Comparison of ENCODE assay signal across 19 cellular contexts in genomic region chr2:143701785-143702184, GRCh38.
DNase-seq lines count a peak whose midpoint lies in the region; ATAC-seq, FAIRE-seq and TF ChIP-seq lines count a peak whose summit lies in the region.
"Had no signal": no experiment of that assay in that cellular context is flagged by ENCODE, and none has a peak within 500 bp of the region (broad histone marks: within the 10 kb centered on the region; RNA-seq: fewer than 3 reads in every experiment).

No MANE protein-coding gene starts in this region.

- H2BK20ac ChIP-seq in H1 (ENCODE audit: low read length), result 0 out of 2 replicates have a peak overlapping the region, but pooled peaks have one; percentile 19

- no peak for ATAC-seq in activated CD8-positive, alpha-beta T cell treated with anti-CD3 and anti-CD28 coated beads for 36 hours
- no peak for ATAC-seq in activated CD8-positive, alpha-beta T cell treated with anti-CD3 and anti-CD28 coated beads, Interleukin-2, amount 10 ng/mL, durations not matched to agents 7 days and 5 days
- ATAC-seq: HepG2 had no signal

- no peaks in the 10 kb centered on the region for H3K27me3 Mint-ChIP-seq in activated CD8-positive, alpha-beta T cell treated with anti-CD3 and anti-CD28 coated beads for 36 hours
- no peaks in the 10 kb centered on the region for H3K27me3 Mint-ChIP-seq in activated CD8-positive, alpha-beta T cell treated with anti-CD3 and anti-CD28 coated beads, Interleukin-2, amount 10 ng/mL, durations not matched to agents 7 days and 5 days (ENCODE audit: low read depth)
- no peaks in the 10 kb centered on the region for H3K27me3 Mint-ChIP-seq in endodermal cell (ENCODE audit: insufficient read depth)
- H3K27me3 Mint-ChIP-seq: CD4-positive, alpha-beta memory T cell had no signal

- TF ChIP-seq EP300 in H1 (IDR thresholded peaks at IDR 0.05; ENCODE audit: borderline replicate concordance in 1 of 2, low read depth in 2 of 2, low read length in 2 of 2), result no peak

- POLR2A ChIA-PET in activated CD8-positive, alpha-beta T cell treated with anti-CD3 and anti-CD28 coated beads for 36 hours (lab: Charles Lee), result interaction anchor here (0.7 to 1.3 kb wide), 2 partner anchors 10 to 19 kb away, joined by 3 read pairs; no protein-coding TSS in a partner anchor
- POLR2A ChIA-PET in activated CD8-positive, alpha-beta T cell treated with anti-CD3 and anti-CD28 coated beads, Interleukin-2, amount 10 ng/mL, durations not matched to agents 7 days and 5 days (lab: Charles Lee), result interaction anchor here (0.6 kb wide), 1 partner anchor 18 kb away, joined by 3 read pairs; no protein-coding TSS in a partner anchor
- POLR2A ChIA-PET in H1 (lab: Charles Lee; ENCODE audit: partially characterized antibody), result no interaction called here

- TF ChIP-seq POLR2A in H1 (IDR thresholded peaks at IDR 0.05; ENCODE audit: control extremely low read depth in 1 of 2, low read depth in 2 of 2, low read length in 2 of 2) (no peak), spleen (IDR thresholded peaks at IDR 0.05) (no peak)

- no peak overlapping the region for H3K18ac ChIP-seq in H1 (ENCODE audit: extremely low read depth, low read length)

- H3K9me3 Mint-ChIP-seq in activated CD8-positive, alpha-beta T cell treated with anti-CD3 and anti-CD28 coated beads for 36 hours, result peaks cover 3% of the 10 kb centered on the region
- no peaks in the 10 kb centered on the region for H3K9me3 Mint-ChIP-seq in activated CD8-positive, alpha-beta T cell treated with anti-CD3 and anti-CD28 coated beads, Interleukin-2, amount 10 ng/mL, durations not matched to agents 7 days and 5 days (ENCODE audit: insufficient read depth)
- H3K9me3 Mint-ChIP-seq in endodermal cell, result no peaks in the 10 kb centered on the region
- H3K9me3 Mint-ChIP-seq: CD14-positive monocyte, H9 had no signal

- H3K4me1 ChIP-seq in H1 (replicated peaks in 1 of 4; ENCODE audit: control insufficient read depth in 3 of 4, insufficient read depth in 4 of 4, low read length in 3 of 4), result no peaks in the 10 kb centered on the region; a peak in 1 of 7 replicates
- peaks cover 0 to 21% (median 2%) of the 10 kb centered on the region in 6 donors for H3K4me1 ChIP-seq in spleen
- H3K4me1 ChIP-seq in endodermal cell (ENCODE audit: control insufficient read depth, insufficient read depth, low read length), result peaks cover 7% of the 10 kb centered on the region
- H3K4me1 ChIP-seq: BLaER1 had no signal

- H3K23ac ChIP-seq in H1 (ENCODE audit: insufficient read length), result no peak overlapping the region

- no peak overlapping the region for H4K8ac ChIP-seq in H1 (ENCODE audit: extremely low read depth, insufficient read depth, low read length)

- peaks cover 51% of the 10 kb centered on the region for H3K36me3 Mint-ChIP-seq in activated CD8-positive, alpha-beta T cell treated with anti-CD3 and anti-CD28 coated beads for 36 hours (ENCODE audit: low read depth)
- H3K36me3 Mint-ChIP-seq in activated CD8-positive, alpha-beta T cell treated with anti-CD3 and anti-CD28 coated beads, Interleukin-2, amount 10 ng/mL, durations not matched to agents 7 days and 5 days (ENCODE audit: low read depth), result peaks cover 54% of the 10 kb centered on the region
- H3K36me3 Mint-ChIP-seq in endodermal cell (ENCODE audit: low read depth), result no peaks in the 10 kb centered on the region

- no peak for TF ChIP-seq CTCF in activated CD8-positive, alpha-beta T cell treated with anti-CD3 and anti-CD28 coated beads for 36 hours (IDR thresholded peaks at IDR 0.05)
- TF ChIP-seq CTCF in H1 (IDR thresholded peaks at IDR 0.05; ENCODE audit: control extremely low read depth in 1 of 3, insufficient read depth in 1 of 3, low read depth in 1 of 3, low read length in 3 of 3) (no peak), spleen (IDR thresholded peaks at IDR 0.05 in 8 of 11, conservative IDR thresholded peaks at IDR 0.05 in 3 of 11) (no peak), endodermal cell (conservative IDR thresholded peaks at IDR 0.05) (no peak)

- H2BK15ac ChIP-seq in H1 (ENCODE audit: low read length), result no peak overlapping the region

- no peak overlapping the region for H3K56ac ChIP-seq in H1 (replicated peaks; ENCODE audit: insufficient read length, low read depth, low read length)

- H3K36me3 ChIP-seq in H1 (ENCODE audit: control insufficient read depth in 2 of 4, insufficient read depth in 4 of 4, low read length in 3 of 4), result no peaks in the 10 kb centered on the region
- peaks cover 0 to 55% (median 23%) of the 10 kb centered on the region in 6 donors for H3K36me3 ChIP-seq in spleen
- no peaks in the 10 kb centered on the region for H3K36me3 ChIP-seq in endodermal cell (ENCODE audit: control insufficient read depth, insufficient read depth, low read length)

- H2AK5ac ChIP-seq in H1 (ENCODE audit: low read depth, low read length), result no peak overlapping the region

- no peak overlapping the region for H3K4me2 ChIP-seq in H1 (ENCODE audit: insufficient read depth in 1 of 2, low read depth in 2 of 2, low read length in 2 of 2)
- H3K4me2 ChIP-seq: BLaER1 had no signal

- no peak overlapping the region for H3K9ac ChIP-seq in H1 (replicated peaks in 1 of 4; ENCODE audit: extremely low read depth in 1 of 4, low read depth in 3 of 4, low read length in 3 of 4)
- H3K9ac ChIP-seq in endodermal cell (ENCODE audit: extremely low read depth, low read length, poor library complexity, severe bottlenecking), result no peak overlapping the region
- H3K9ac ChIP-seq: BLaER1 had no signal

- no peak overlapping the region for H3K14ac ChIP-seq in H1 (ENCODE audit: insufficient read length)

- no peak overlapping the region for H4K91ac ChIP-seq in H1 (replicated peaks; ENCODE audit: insufficient read length, low read length)

- WGBS in H1 (ENCODE audit: extremely low coverage in 1 of 2, insufficient coverage in 1 of 2, insufficient read length in 1 of 2, insufficient replicate concordance in 2 of 2, low coverage in 1 of 2, low lambda C conversion rate in 2 of 2, missing lambda C conversion rate in 1 of 2), 2 experiments, result 100% methylated on average over 1 of the region's 1 CpG; no CpG with 5 or more reads in 1 of the 2 experiments
- 87 to 97% (median 91%) methylated on average over 1 of the region's 1 CpG for WGBS in spleen, 5 donors
- 67 to 100% methylated on average over 1 of the region's 1 CpG for WGBS in endodermal cell (ENCODE audit: insufficient coverage in 1 of 2, insufficient read length in 1 of 2), 2 experiments

- no peaks in the 10 kb centered on the region for H3K23me2 ChIP-seq in H1 (ENCODE audit: low read depth, low read length)

- H3K79me1 ChIP-seq in H1 (ENCODE audit: low read depth, low read length), result no peaks in the 10 kb centered on the region

- H3K9me3 ChIP-seq in H1 (ENCODE audit: insufficient read depth in 2 of 2, low read depth in 1 of 2, low read length in 1 of 2) (no peaks in the 10 kb centered on the region), spleen (no peaks in the 10 kb centered on the region), endodermal cell (ENCODE audit: control insufficient read depth, low read length) (no peaks in the 10 kb centered on the region)
- H3K9me3 ChIP-seq: BLaER1 had no signal

- intact Hi-C loops in activated CD8-positive, alpha-beta T cell treated with anti-CD3 and anti-CD28 coated beads for 36 hours (cut with micrococcal nuclease), result no loop called here
- intact Hi-C loops in spleen (cut with DNase I; ENCODE audit: low total_unique reads), result no loop called here

- peaks cover 66% of the 10 kb centered on the region for H3K4me1 Mint-ChIP-seq in activated CD8-positive, alpha-beta T cell treated with anti-CD3 and anti-CD28 coated beads for 36 hours (ENCODE audit: low read depth)
- no peaks in the 10 kb centered on the region for H3K4me1 Mint-ChIP-seq in activated CD8-positive, alpha-beta T cell treated with anti-CD3 and anti-CD28 coated beads, Interleukin-2, amount 10 ng/mL, durations not matched to agents 7 days and 5 days (ENCODE audit: low read depth)
- no peaks in the 10 kb centered on the region for H3K4me1 Mint-ChIP-seq in endodermal cell

- H3K27ac ChIP-seq in H1 (ENCODE audit: low read depth, low read length), result no peak overlapping the region
- H3K27ac ChIP-seq in spleen, result peak overlapping the region in 5 of 8 donors; percentile 4 to 30 (median 17)
- H3K27ac ChIP-seq in endodermal cell (ENCODE audit: low read depth, low read length), result no peak overlapping the region
- H3K27ac ChIP-seq: BLaER1 had no signal

- CTCF ChIA-PET in activated CD8-positive, alpha-beta T cell treated with anti-CD3 and anti-CD28 coated beads for 36 hours (lab: Charles Lee), result interaction anchor here (0.7 to 2.1 kb wide), 2 partner anchors 15 to 1622 kb away, joined by 4 to 14 read pairs; no protein-coding TSS in a partner anchor
- CTCF ChIA-PET in activated CD8-positive, alpha-beta T cell treated with anti-CD3 and anti-CD28 coated beads, Interleukin-2, amount 10 ng/mL, durations not matched to agents 7 days and 5 days (lab: Charles Lee), result interaction anchor here (1.3 kb wide), 1 partner anchor 591 kb away, joined by 3 read pairs; no protein-coding TSS in a partner anchor
- CTCF ChIA-PET in H1 (lab: Charles Lee; ENCODE audit: partially characterized antibody), result interaction anchor here (0.7 to 1.5 kb wide), 4 partner anchors 10 to 128 kb away, joined by 3 to 4 read pairs (median 4); no protein-coding TSS in a partner anchor

- 0 out of 2 replicates have a peak overlapping the region, but pooled peaks have one; percentile 7 for H2AFZ ChIP-seq in H1 (ENCODE audit: low read length)

- no peaks in the 10 kb centered on the region for H4K20me1 ChIP-seq in H1 (replicated peaks in 1 of 2; ENCODE audit: control insufficient read depth in 1 of 2, insufficient read depth in 2 of 2, low read length in 2 of 2)
- H4K20me1 ChIP-seq: BLaER1 had no signal

- H3K4me3 ChIP-seq in H1 (ENCODE audit: extremely low read depth in 1 of 4, insufficient read depth in 2 of 4, low read depth in 3 of 4, low read length in 4 of 4) (no peak overlapping the region), spleen (no peak overlapping the region), endodermal cell (ENCODE audit: low read length) (no peak overlapping the region)
- H3K4me3 ChIP-seq: BLaER1 had no signal

- H2BK120ac ChIP-seq in H1 (replicated peaks; ENCODE audit: low read depth, low read length), result no peak overlapping the region

- H2BK12ac ChIP-seq in H1 (ENCODE audit: low read depth, low read length), result no peak overlapping the region

- H3K27me3 ChIP-seq in H1 (replicated peaks in 1 of 4; ENCODE audit: control insufficient read depth in 3 of 4, extremely low read depth in 1 of 4, insufficient read depth in 3 of 4, low read length in 3 of 4) (no peaks in the 10 kb centered on the region), spleen (replicated peaks in 1 of 7) (no peaks in the 10 kb centered on the region), endodermal cell (ENCODE audit: control insufficient read depth, insufficient read depth, low read length, poor library complexity, severe bottlenecking) (no peaks in the 10 kb centered on the region)
- H3K27me3 ChIP-seq: BLaER1 had no signal

- DNase-seq in activated CD8-positive, alpha-beta T cell treated with anti-CD3 and anti-CD28 coated beads for 36 hours, result no peak
- no peak for DNase-seq in activated CD8-positive, alpha-beta T cell treated with anti-CD3 and anti-CD28 coated beads, Interleukin-2, amount 10 ng/mL, durations not matched to agents 7 days and 5 days
- DNase-seq in H1 (ENCODE audit: low read depth in 1 of 2, low spot score in 2 of 2) (no peak), spleen (no peak), cortex of kidney (lab: John Stamatoyannopoulos, UW) (no peak), KG1 (lab: John Stamatoyannopoulos, UW) (no peak), endodermal cell (no peak)
- DNase-seq: 8988T; CD4-positive, alpha-beta memory T cell; DMS153; DMS79; GDM1; GOT3; H9 had no signal

- H3K79me2 ChIP-seq in H1 (ENCODE audit: control insufficient read depth in 1 of 2, insufficient read depth in 2 of 2, low read length in 2 of 2), result no peaks in the 10 kb centered on the region

- no peak overlapping the region for H2BK5ac ChIP-seq in H1 (ENCODE audit: low read depth, low read length)

- no peak overlapping the region for H4K5ac ChIP-seq in H1 (ENCODE audit: insufficient read length, low read depth, low read length)

- H3K4me3 Mint-ChIP-seq in activated CD8-positive, alpha-beta T cell treated with anti-CD3 and anti-CD28 coated beads for 36 hours, result no peak overlapping the region
- H3K4me3 Mint-ChIP-seq in activated CD8-positive, alpha-beta T cell treated with anti-CD3 and anti-CD28 coated beads, Interleukin-2, amount 10 ng/mL, durations not matched to agents 7 days and 5 days, result no peak overlapping the region
- H3K4me3 Mint-ChIP-seq in endodermal cell, result no peak overlapping the region
- H3K4me3 Mint-ChIP-seq: CD14-positive monocyte; CD4-positive, alpha-beta memory T cell; H9 had no signal

- FAIRE-seq in H1 (lab: Jason Lieb, UNC), result no peak
- FAIRE-seq: GM12892, GM18507, HepG2 had no signal

- no peak for TF ChIP-seq RAD21 in H1 (IDR thresholded peaks at IDR 0.05 in 1 of 2, conservative IDR thresholded peaks at IDR 0.05 in 1 of 2; ENCODE audit: low read depth in 2 of 2, low read length in 2 of 2)

- H3K4ac ChIP-seq in H1 (replicated peaks; ENCODE audit: insufficient read length, low read depth, low read length), result no peak overlapping the region

- H3K27ac Mint-ChIP-seq in activated CD8-positive, alpha-beta T cell treated with anti-CD3 and anti-CD28 coated beads for 36 hours, result peak overlapping the region; percentile 52
- no peak overlapping the region for H3K27ac Mint-ChIP-seq in activated CD8-positive, alpha-beta T cell treated with anti-CD3 and anti-CD28 coated beads, Interleukin-2, amount 10 ng/mL, durations not matched to agents 7 days and 5 days
- no peak overlapping the region for H3K27ac Mint-ChIP-seq in endodermal cell
- H3K27ac Mint-ChIP-seq: H9 had no signal

Comparison
In these comparisons a context has a peak if more than half of its experiments do, and no peak if none do; other contexts are left out.
1. H3K27ac ChIP-seq: peak in spleen (5 of 8); none in H1 (single experiment) and endodermal cell (single experiment).